ENCODE assay signal across 23 cellular contexts in the genomic region with DNA sequence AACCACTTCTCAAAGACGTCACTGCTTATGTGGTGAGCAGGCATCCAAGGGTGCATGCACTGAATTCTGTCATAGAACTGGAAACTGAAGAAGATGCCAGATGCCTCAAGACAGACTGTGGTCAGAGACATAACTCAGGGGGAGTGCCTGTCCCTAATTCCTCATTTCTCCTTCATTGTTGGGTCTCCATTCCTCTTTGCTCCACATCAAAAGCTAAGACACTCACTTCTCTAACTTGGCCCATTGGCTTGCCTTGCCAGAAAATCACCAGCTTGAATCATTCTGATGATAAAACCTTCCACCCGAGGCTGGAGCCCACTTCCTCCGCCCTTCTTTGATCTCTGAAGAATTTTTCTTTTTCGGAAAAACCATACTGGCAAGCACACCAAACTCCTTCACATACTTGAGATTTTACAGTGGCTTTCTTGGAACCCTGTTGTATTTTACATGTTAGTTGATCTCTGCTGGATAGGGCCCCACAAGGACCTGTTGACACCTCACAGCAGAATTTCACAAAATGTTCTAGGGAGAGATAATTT.
A peak's percentile ranks its signal among the peaks of the same experiment; 100 is the strongest.
DNase-seq lines count a peak whose midpoint lies in the region; ATAC-seq and TF ChIP-seq lines count a peak whose summit lies in the region.
"Had no signal": no experiment of that assay in that cellular context is flagged by ENCODE, and none has a peak within 500 bp of the region (broad histone marks: within the 10 kb centered on the region; RNA-seq: fewer than 3 reads in every experiment).

No MANE protein-coding gene starts in this region.

- H3K4me1 Mint-ChIP-seq in activated T-helper 1 cell treated with anti-CD3 and anti-CD28 coated beads, Interleukin-12 subunit alpha, Interleukin-12 subunit beta, Interleukin-2, Interleukin-4 antibody, amounts not matched to agents 30 ng/mL and 10 ng/mL and 1 ng/mL, durations not matched to agents 14 hours and 24 hours and 36 hours (ENCODE audit: low read depth) = no peaks in the 10 kb centered on the region
- H3K4me1 Mint-ChIP-seq: activated naive CD8-positive, alpha-beta T cell treated with anti-CD3 and anti-CD28 coated beads, Interleukin-2, amount 10 ng/mL, durations not matched to agents 7 days and 5 days; nephron progenitor cell had no signal

- no peak overlapping the region for H3K4me3 Mint-ChIP-seq in activated T-helper 1 cell treated with anti-CD3 and anti-CD28 coated beads, Interleukin-12 subunit alpha, Interleukin-12 subunit beta, Interleukin-2, Interleukin-4 antibody, amounts not matched to agents 30 ng/mL and 10 ng/mL and 1 ng/mL, durations not matched to agents 14 hours and 24 hours and 36 hours
- H3K4me3 Mint-ChIP-seq: activated naive CD8-positive, alpha-beta T cell treated with anti-CD3 and anti-CD28 coated beads, Interleukin-2, amount 10 ng/mL, durations not matched to agents 7 days and 5 days; mesothelial cell of epicardium; nephron progenitor cell had no signal

- H3K9me3 ChIP-seq in ascending aorta (no peaks in the 10 kb centered on the region), heart right ventricle (no peaks in the 10 kb centered on the region), parathyroid adenoma (ENCODE audit: control insufficient read depth, low read length) (no peaks in the 10 kb centered on the region)
- H3K9me3 ChIP-seq: esophagus muscularis mucosa, Peyer's patch, suprapubic skin had no signal

- H3K27ac Mint-ChIP-seq in activated T-helper 1 cell treated with anti-CD3 and anti-CD28 coated beads, Interleukin-12 subunit alpha, Interleukin-12 subunit beta, Interleukin-2, Interleukin-4 antibody, amounts not matched to agents 30 ng/mL and 10 ng/mL and 1 ng/mL, durations not matched to agents 14 hours and 24 hours and 36 hours = no peak overlapping the region
- H3K27ac Mint-ChIP-seq: activated naive CD8-positive, alpha-beta T cell treated with anti-CD3 and anti-CD28 coated beads, Interleukin-2, amount 10 ng/mL, durations not matched to agents 7 days and 5 days; mesothelial cell of epicardium; nephron progenitor cell had no signal

- intact Hi-C loops in ascending aorta (cut with DNase I) = loop anchor here (5.0 kb wide), 1 partner anchor 44 kb away; no protein-coding TSS in a partner anchor
- intact Hi-C loops in heart right ventricle (cut with DNase I) = no loop called here
- intact Hi-C loops in activated T-helper 1 cell treated with anti-CD3 and anti-CD28 coated beads, Interleukin-12 subunit alpha, Interleukin-12 subunit beta, Interleukin-2, Interleukin-4 antibody, amounts not matched to agents 30 ng/mL and 10 ng/mL and 1 ng/mL, durations not matched to agents 14 hours and 24 hours and 36 hours (cut with micrococcal nuclease) = no loop called here

- 68 to 74% methylated on average over 4 of the region's 4 CpGs for WGBS in heart right ventricle, 2 donors

- ATAC-seq in heart right ventricle = peak in 5 of 8 donors; percentile 44 to 69 (median 57)
- ATAC-seq: activated CD4-positive, CD25-positive, alpha-beta regulatory T cell treated with anti-CD3 and anti-CD28 coated beads, Interleukin-2, amount 50 U/mL, for 24 hours had no signal

- no peaks in the 10 kb centered on the region for H3K27me3 ChIP-seq in ascending aorta
- H3K27me3 ChIP-seq in heart right ventricle = no peaks in the 10 kb centered on the region
- no peaks in the 10 kb centered on the region for H3K27me3 ChIP-seq in parathyroid adenoma (ENCODE audit: control insufficient read depth, insufficient read depth, low read length)
- H3K27me3 ChIP-seq: esophagus muscularis mucosa, Peyer's patch had no signal

- TF ChIP-seq CTCF in ascending aorta (IDR thresholded peaks at IDR 0.05) (no peak), heart right ventricle (IDR thresholded peaks at IDR 0.05) (no peak), parathyroid adenoma (IDR thresholded peaks at IDR 0.05) (no peak)

- peak overlapping the region; percentile 60 to 63 for H3K27ac ChIP-seq in ascending aorta
- H3K27ac ChIP-seq in heart right ventricle = peak overlapping the region in 4 of 10 donors; percentile 21 to 62 (median 40)
- H3K27ac ChIP-seq in parathyroid adenoma = peak overlapping the region; percentile 36
- H3K27ac ChIP-seq: esophagus muscularis mucosa, HL-60, Peyer's patch, SK-N-MC, suprapubic skin had no signal

- DNase-seq in GM04503 (ENCODE audit: low read depth) (peak; percentile 55), ascending aorta (ENCODE audit: low spot score in 2 of 2) (no peak), heart right ventricle (no peak), NCI-H2081 (lab: John Stamatoyannopoulos, UW) (no peak), NCI-H69 (lab: John Stamatoyannopoulos, UW) (no peak), germinal center (ENCODE audit: low spot score) (no peak)
- DNase-seq in activated T-helper 1 cell treated with anti-CD3 and anti-CD28 coated beads, Interleukin-12 subunit alpha, Interleukin-12 subunit beta, Interleukin-2, Interleukin-4 antibody, amounts not matched to agents 30 ng/mL and 10 ng/mL and 1 ng/mL, durations not matched to agents 14 hours and 24 hours and 36 hours (ENCODE audit: low spot score) = no peak
- DNase-seq: activated naive CD8-positive, alpha-beta T cell treated with anti-CD3 and anti-CD28 coated beads, Interleukin-2, amount 10 ng/mL, durations not matched to agents 7 days and 5 days; effector CD4-positive, alpha-beta T cell; hippocampal formation; islet precursor cell; MV-4-11; NCI-H187; NCI-H446; nephron progenitor cell; Peyer's patch had no signal

- H3K36me3 Mint-ChIP-seq in activated T-helper 1 cell treated with anti-CD3 and anti-CD28 coated beads, Interleukin-12 subunit alpha, Interleukin-12 subunit beta, Interleukin-2, Interleukin-4 antibody, amounts not matched to agents 30 ng/mL and 10 ng/mL and 1 ng/mL, durations not matched to agents 14 hours and 24 hours and 36 hours (ENCODE audit: low read depth) = no peaks in the 10 kb centered on the region
- H3K36me3 Mint-ChIP-seq: activated naive CD8-positive, alpha-beta T cell treated with anti-CD3 and anti-CD28 coated beads, Interleukin-2, amount 10 ng/mL, durations not matched to agents 7 days and 5 days; mesothelial cell of epicardium had no signal

- no peak overlapping the region for H3K4me2 ChIP-seq in parathyroid adenoma (ENCODE audit: low read length)

- H3K36me3 ChIP-seq in ascending aorta (peaks cover 0 to 14% of the 10 kb centered on the region in 2 donors), heart right ventricle (no peaks in the 10 kb centered on the region), parathyroid adenoma (ENCODE audit: control insufficient read depth, insufficient read depth, low read length) (no peaks in the 10 kb centered on the region)
- H3K36me3 ChIP-seq: esophagus muscularis mucosa, Peyer's patch, suprapubic skin had no signal

- H3K9me3 Mint-ChIP-seq in activated T-helper 1 cell treated with anti-CD3 and anti-CD28 coated beads, Interleukin-12 subunit alpha, Interleukin-12 subunit beta, Interleukin-2, Interleukin-4 antibody, amounts not matched to agents 30 ng/mL and 10 ng/mL and 1 ng/mL, durations not matched to agents 14 hours and 24 hours and 36 hours = no peaks in the 10 kb centered on the region
- H3K9me3 Mint-ChIP-seq: activated naive CD8-positive, alpha-beta T cell treated with anti-CD3 and anti-CD28 coated beads, Interleukin-2, amount 10 ng/mL, durations not matched to agents 7 days and 5 days; mesothelial cell of epicardium; nephron progenitor cell had no signal

- H3K27me3 Mint-ChIP-seq in activated T-helper 1 cell treated with anti-CD3 and anti-CD28 coated beads, Interleukin-12 subunit alpha, Interleukin-12 subunit beta, Interleukin-2, Interleukin-4 antibody, amounts not matched to agents 30 ng/mL and 10 ng/mL and 1 ng/mL, durations not matched to agents 14 hours and 24 hours and 36 hours (ENCODE audit: insufficient read depth) = peaks cover 3% of the 10 kb centered on the region

- no peak overlapping the region for H3K4me3 ChIP-seq in ascending aorta
- H3K4me3 ChIP-seq in heart right ventricle = no peak overlapping the region
- H3K4me3 ChIP-seq in parathyroid adenoma (ENCODE audit: low read depth, low read length) = no peak overlapping the region
- H3K4me3 ChIP-seq: esophagus muscularis mucosa, Peyer's patch, SK-N-MC, suprapubic skin had no signal

- H3K4me1 ChIP-seq in ascending aorta (peaks cover 3 to 42% of the 10 kb centered on the region in 2 donors), heart right ventricle (peaks cover 0 to 10% (median 0%) of the 10 kb centered on the region in 9 donors), parathyroid adenoma (no peaks in the 10 kb centered on the region)
- H3K4me1 ChIP-seq: Peyer's patch, suprapubic skin had no signal

- H2AFZ ChIP-seq in parathyroid adenoma = no peak overlapping the region

- H3K9ac ChIP-seq in parathyroid adenoma = no peak overlapping the region

- H3K79me2 ChIP-seq in parathyroid adenoma = no peaks in the 10 kb centered on the region
